In the genomic region with DNA sequence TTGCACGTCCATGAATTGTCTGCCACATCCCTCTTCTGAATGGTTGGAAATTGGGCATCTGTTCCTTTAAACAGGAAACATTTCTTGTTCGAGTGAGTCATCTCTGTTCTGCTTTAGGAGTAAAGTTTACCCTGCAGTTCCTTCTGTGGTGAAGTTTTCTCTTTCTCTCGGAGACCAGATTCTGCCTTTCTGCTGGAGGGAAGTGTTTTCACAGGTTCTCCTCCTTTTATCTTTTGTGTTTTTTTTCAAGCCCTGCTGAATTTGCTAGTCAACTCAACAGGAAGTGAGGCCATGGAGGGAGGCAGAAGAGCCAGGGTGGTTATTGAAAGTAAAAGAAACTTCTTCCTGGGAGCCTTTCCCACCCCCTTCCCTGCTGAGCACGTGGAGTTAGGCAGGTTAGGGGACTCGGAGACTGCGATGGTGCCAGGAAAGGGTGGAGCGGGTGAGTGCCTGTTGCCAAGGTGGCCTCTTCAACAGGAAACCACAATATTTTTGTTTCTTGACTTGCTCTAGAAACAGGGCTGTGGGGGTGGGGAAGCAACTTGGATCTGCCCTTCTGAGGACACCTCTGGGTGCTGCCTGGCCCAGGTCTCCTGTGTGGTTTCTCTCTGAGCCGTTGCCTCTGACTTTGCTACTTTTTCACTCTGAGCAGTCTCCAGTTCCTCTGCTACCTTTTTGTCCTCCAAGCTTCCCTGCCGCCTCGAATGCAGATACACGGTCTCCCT, we compare ENCODE assay signal across 8 cellular contexts. TPM values are rescaled to one million over a fixed set of nuclear protein-coding genes. Genes with fewer than 3 reads are reported as not detected.
A peak's percentile ranks its signal among the peaks of the same experiment; 100 is the strongest.
DNase-seq lines count a peak whose midpoint lies in the region; ATAC-seq and TF ChIP-seq lines count a peak whose summit lies in the region.

No MANE protein-coding gene starts in this region.

- TF ChIP-seq EP300 in suprapubic skin (IDR thresholded peaks at IDR 0.05): no peak

- H3K4me3 ChIP-seq in Peyer's patch (peak overlapping the region; percentile 33 to 73 (median 56)), fibroblast of pulmonary artery (replicated peaks; ENCODE audit: low read depth, low read length) (peak overlapping the region; percentile 72), neutrophil (ENCODE audit: low read depth in 1 of 2, low read length in 1 of 2) (peak overlapping the region; percentile 82 to 92), suprapubic skin (peak overlapping the region; percentile 51)

- intact Hi-C loops in activated T-helper 1 cell treated with anti-CD3 and anti-CD28 coated beads, Interleukin-12 subunit alpha, Interleukin-12 subunit beta, Interleukin-2, Interleukin-4 antibody, amounts not matched to agents 30 ng/mL and 10 ng/mL and 1 ng/mL, durations not matched to agents 14 hours and 24 hours and 36 hours (cut with micrococcal nuclease): loop anchor here (1.0 to 10.0 kb wide), 8 partner anchors 22 to 1377 kb away; partner anchors contain the start of genes BMPR2, CLK1, FAM117B and NIF3L1

- TF ChIP-seq POLR2A in Peyer's patch (IDR thresholded peaks at IDR 0.05) (peak; percentile 38 to 64), suprapubic skin (IDR thresholded peaks at IDR 0.05) (no peak)

- no peaks in the 10 kb centered on the region for H3K27me3 ChIP-seq in Peyer's patch
- no peaks in the 10 kb centered on the region for H3K27me3 ChIP-seq in neutrophil
- no peaks in the 10 kb centered on the region for H3K27me3 ChIP-seq in suprapubic skin

- TF ChIP-seq CTCF in AG09319 (IDR thresholded peaks at IDR 0.05; ENCODE audit: low read depth, low read length): no peak; the same call in 1 of the 2 replicates
- peak in 1 of 6 experiments; percentile 44 for TF ChIP-seq CTCF in Peyer's patch (IDR thresholded peaks at IDR 0.05)
- peak; percentile 33 for TF ChIP-seq CTCF in fibroblast of pulmonary artery (IDR thresholded peaks at IDR 0.05; ENCODE audit: low read length, missing control alignments)
- no peak for TF ChIP-seq CTCF in neutrophil (IDR thresholded peaks at IDR 0.05)
- TF ChIP-seq CTCF in suprapubic skin (IDR thresholded peaks at IDR 0.05): no peak

- H3K9me3 ChIP-seq in Peyer's patch (no peaks in the 10 kb centered on the region), neutrophil (no peaks in the 10 kb centered on the region), suprapubic skin (no peaks in the 10 kb centered on the region)

- peak overlapping the region; percentile 91 for H3K4me3 Mint-ChIP-seq in activated T-helper 1 cell treated with anti-CD3 and anti-CD28 coated beads, Interleukin-12 subunit alpha, Interleukin-12 subunit beta, Interleukin-2, Interleukin-4 antibody, amounts not matched to agents 30 ng/mL and 10 ng/mL and 1 ng/mL, durations not matched to agents 14 hours and 24 hours and 36 hours

- DNase-seq in AG09319 (ENCODE audit: extremely low read depth, low read depth) (peak; percentile 49), Peyer's patch (peak; percentile 81 to 98 (median 97)), fibroblast of pulmonary artery (ENCODE audit: low read depth) (peak; percentile 94), suprapubic skin (ENCODE audit: low spot score in 2 of 2) (peak; percentile 86 to 88)
- DNase-seq in activated T-helper 1 cell treated with anti-CD3 and anti-CD28 coated beads, Interleukin-12 subunit alpha, Interleukin-12 subunit beta, Interleukin-2, Interleukin-4 antibody, amounts not matched to agents 30 ng/mL and 10 ng/mL and 1 ng/mL, durations not matched to agents 14 hours and 24 hours and 36 hours (ENCODE audit: low spot score): peak; percentile 93

- H3K27ac ChIP-seq in Peyer's patch (peak overlapping the region; percentile 85 to 96 (median 90)), neutrophil (peak overlapping the region; percentile 96), suprapubic skin (peak overlapping the region; percentile 92)

- peaks cover 0 to 32% (median 14%) of the 10 kb centered on the region in 4 donors for H3K4me1 ChIP-seq in Peyer's patch
- H3K4me1 ChIP-seq in neutrophil (ENCODE audit: control insufficient read depth in 1 of 2, insufficient read depth in 1 of 2, low read depth in 1 of 2, low read length in 1 of 2): peaks cover 63 to 65% of the 10 kb centered on the region in 2 experiments
- H3K4me1 ChIP-seq in suprapubic skin: peaks cover 68% of the 10 kb centered on the region

- peaks cover 22% of the 10 kb centered on the region for H3K36me3 Mint-ChIP-seq in activated T-helper 1 cell treated with anti-CD3 and anti-CD28 coated beads, Interleukin-12 subunit alpha, Interleukin-12 subunit beta, Interleukin-2, Interleukin-4 antibody, amounts not matched to agents 30 ng/mL and 10 ng/mL and 1 ng/mL, durations not matched to agents 14 hours and 24 hours and 36 hours (ENCODE audit: low read depth)

- H3K36me3 ChIP-seq in Peyer's patch (no peaks in the 10 kb centered on the region), neutrophil (no peaks in the 10 kb centered on the region), suprapubic skin (no peaks in the 10 kb centered on the region)

- peaks cover 84% of the 10 kb centered on the region for H3K4me1 Mint-ChIP-seq in activated T-helper 1 cell treated with anti-CD3 and anti-CD28 coated beads, Interleukin-12 subunit alpha, Interleukin-12 subunit beta, Interleukin-2, Interleukin-4 antibody, amounts not matched to agents 30 ng/mL and 10 ng/mL and 1 ng/mL, durations not matched to agents 14 hours and 24 hours and 36 hours (ENCODE audit: low read depth)

- H3K27ac Mint-ChIP-seq in activated T-helper 1 cell treated with anti-CD3 and anti-CD28 coated beads, Interleukin-12 subunit alpha, Interleukin-12 subunit beta, Interleukin-2, Interleukin-4 antibody, amounts not matched to agents 30 ng/mL and 10 ng/mL and 1 ng/mL, durations not matched to agents 14 hours and 24 hours and 36 hours: peak overlapping the region; percentile 100

- 1% methylated on average over 11 of the region's 11 CpGs for WGBS in suprapubic skin

- H3K27me3 Mint-ChIP-seq in activated T-helper 1 cell treated with anti-CD3 and anti-CD28 coated beads, Interleukin-12 subunit alpha, Interleukin-12 subunit beta, Interleukin-2, Interleukin-4 antibody, amounts not matched to agents 30 ng/mL and 10 ng/mL and 1 ng/mL, durations not matched to agents 14 hours and 24 hours and 36 hours (ENCODE audit: insufficient read depth): no peaks in the 10 kb centered on the region

- peak; percentile 70 for ATAC-seq in GM19035 (IDR thresholded peaks at IDR 0.05; ENCODE audit: unreplicated experiment)
- peak; percentile 73 for ATAC-seq in HG03354 (IDR thresholded peaks at IDR 0.05; ENCODE audit: poor library complexity, severe bottlenecking, unreplicated experiment)

- H3K9me3 Mint-ChIP-seq in activated T-helper 1 cell treated with anti-CD3 and anti-CD28 coated beads, Interleukin-12 subunit alpha, Interleukin-12 subunit beta, Interleukin-2, Interleukin-4 antibody, amounts not matched to agents 30 ng/mL and 10 ng/mL and 1 ng/mL, durations not matched to agents 14 hours and 24 hours and 36 hours: no peaks in the 10 kb centered on the region

RNA-seq across cellular contexts. Expression of gene CASP8, which starts 2.2 kb away (rescaled TPM):
- 100 to 1,000 TPM in 1 of 4 donors, 10 to 100 TPM in 3; 32.0 to 262 (median 42.8) TPM for total RNA-seq in Peyer's patch
- 40.5 and 40.6 TPM in 2 replicates for total RNA-seq in activated T-helper 1 cell treated with anti-CD3 and anti-CD28 coated beads, Interleukin-12 subunit alpha, Interleukin-12 subunit beta, Interleukin-2, Interleukin-4 antibody, amounts not matched to agents 30 ng/mL and 10 ng/mL and 1 ng/mL, durations not matched to agents 14 hours and 24 hours and 36 hours
- total RNA-seq in suprapubic skin: 10 to 100 TPM; 11.9 to 22.7 (median 17.2) TPM

Comparison
In these comparisons a context has a peak if more than half of its experiments do, and no peak if none do; other contexts are left out.
1. Peak in every context shown above with its lines: DNase-seq, ATAC-seq, H3K4me3 ChIP-seq and H3K27ac ChIP-seq.
2. POLR2A ChIP-seq: peak in Peyer's patch (2 of 2); none in suprapubic skin (0 of 2).